ENCODE assay signal across 1 cellular context in the genomic region with DNA sequence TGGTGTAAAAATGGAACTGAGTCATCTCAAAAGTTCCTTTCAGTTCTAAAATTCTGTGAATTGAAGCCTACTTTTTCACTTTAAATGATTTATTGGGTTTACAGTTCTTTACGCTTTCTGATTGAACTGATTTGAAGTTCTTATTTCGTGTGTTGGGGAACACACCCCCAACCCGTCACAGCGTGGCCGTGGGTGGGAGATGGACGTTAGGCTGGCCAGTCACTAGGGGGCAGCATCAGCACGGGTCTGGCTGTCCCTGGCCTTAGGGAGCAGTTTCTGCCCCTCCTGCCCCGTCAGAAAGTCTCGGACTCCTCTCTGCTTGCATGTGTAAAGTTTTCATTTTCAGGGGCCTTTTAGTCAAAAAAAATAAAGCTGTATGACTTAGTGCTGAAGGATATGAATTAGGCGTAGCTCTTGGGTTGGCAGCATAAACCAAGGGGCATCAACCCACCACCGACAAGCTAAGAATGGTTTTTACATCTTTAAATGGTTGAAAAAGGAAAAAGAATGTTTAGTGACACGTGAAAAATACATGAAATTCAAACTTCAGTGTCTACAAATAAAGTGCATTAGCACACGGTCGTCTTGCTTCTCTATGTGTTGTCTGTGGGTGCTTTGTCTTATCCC.
A peak's percentile ranks its signal among the peaks of the same experiment; 100 is the strongest.
TF ChIP-seq lines count a peak whose summit lies in the region.

No MANE protein-coding gene starts in this region.

TF ChIP-seq in HepG2, 621 proteins besides CTCF, POLR2A, EP300 and RAD21 (continued from another document):
- TF ChIP-seq ZBTB33 (CRISPR knock-in tag; IDR thresholded peaks at IDR 0.05) (peak; percentile 95), TCF12 (IDR thresholded peaks at IDR 0.05) (no peak), TCF12 (CRISPR knock-in tag; IDR thresholded peaks at IDR 0.05) (no peak), ZKSCAN8 (CRISPR knock-in tag; IDR thresholded peaks at IDR 0.05; ENCODE audit: borderline replicate concordance) (no peak), AHDC1 (CRISPR knock-in tag; IDR thresholded peaks at IDR 0.05; ENCODE audit: borderline replicate concordance) (no peak), ZNF713 (CRISPR knock-in tag; IDR thresholded peaks at IDR 0.05) (no peak), NR3C1 (CRISPR knock-in tag; IDR thresholded peaks at IDR 0.05) (no peak), ZNF790 (CRISPR knock-in tag; IDR thresholded peaks at IDR 0.05; ENCODE audit: borderline replicate concordance) (no peak), SCMH1 (CRISPR knock-in tag; IDR thresholded peaks at IDR 0.05; ENCODE audit: borderline replicate concordance) (no peak), SMAD9 (CRISPR knock-in tag; IDR thresholded peaks at IDR 0.05) (no peak), ZNF615 (CRISPR knock-in tag; IDR thresholded peaks at IDR 0.05; ENCODE audit: borderline replicate concordance) (no peak), ZBTB7A (CRISPR knock-in tag; IDR thresholded peaks at IDR 0.05) (no peak), SETDB1 (CRISPR knock-in tag; IDR thresholded peaks at IDR 0.05; ENCODE audit: borderline replicate concordance) (no peak), KLF9 (CRISPR knock-in tag; IDR thresholded peaks at IDR 0.05; ENCODE audit: low read depth) (no peak), MED13 (CRISPR knock-in tag; IDR thresholded peaks at IDR 0.05) (no peak), ZMYM4 (CRISPR knock-in tag; IDR thresholded peaks at IDR 0.05) (0 out of 2 replicates have a peak, but pooled peaks have one; percentile 19), PCBP1 (IDR thresholded peaks at IDR 0.05; ENCODE audit: borderline replicate concordance, low read depth, low read length) (no peak), ERF (CRISPR knock-in tag; IDR thresholded peaks at IDR 0.05) (0 out of 2 replicates have a peak, but pooled peaks have one; percentile 24), ZNF616 (CRISPR knock-in tag; IDR thresholded peaks at IDR 0.05; ENCODE audit: low read depth) (no peak), RERE (CRISPR knock-in tag; IDR thresholded peaks at IDR 0.05; ENCODE audit: low read depth) (no peak), DPF2 (CRISPR knock-in tag; IDR thresholded peaks at IDR 0.05; ENCODE audit: borderline replicate concordance, low read depth) (no peak), ZFP36 (IDR thresholded peaks at IDR 0.05; ENCODE audit: borderline replicate concordance, low read depth, low read length, partially characterized antibody) (no peak)
- TF ChIP-seq, protein P1, sequence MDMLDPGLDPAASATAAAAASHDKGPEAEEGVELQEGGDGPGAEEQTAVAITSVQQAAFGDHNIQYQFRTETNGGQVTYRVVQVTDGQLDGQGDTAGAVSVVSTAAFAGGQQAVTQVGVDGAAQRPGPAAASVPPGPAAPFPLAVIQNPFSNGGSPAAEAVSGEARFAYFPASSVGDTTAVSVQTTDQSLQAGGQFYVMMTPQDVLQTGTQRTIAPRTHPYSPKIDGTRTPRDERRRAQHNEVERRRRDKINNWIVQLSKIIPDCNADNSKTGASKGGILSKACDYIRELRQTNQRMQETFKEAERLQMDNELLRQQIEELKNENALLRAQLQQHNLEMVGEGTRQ (IDR thresholded peaks at IDR 0.05; ENCODE audit: low read depth, low read length), result no peak
- TF ChIP-seq, protein P1 (CRISPR knock-in tag; IDR thresholded peaks at IDR 0.05; ENCODE audit: borderline replicate concordance), result no peak
- TF ChIP-seq, protein P2, sequence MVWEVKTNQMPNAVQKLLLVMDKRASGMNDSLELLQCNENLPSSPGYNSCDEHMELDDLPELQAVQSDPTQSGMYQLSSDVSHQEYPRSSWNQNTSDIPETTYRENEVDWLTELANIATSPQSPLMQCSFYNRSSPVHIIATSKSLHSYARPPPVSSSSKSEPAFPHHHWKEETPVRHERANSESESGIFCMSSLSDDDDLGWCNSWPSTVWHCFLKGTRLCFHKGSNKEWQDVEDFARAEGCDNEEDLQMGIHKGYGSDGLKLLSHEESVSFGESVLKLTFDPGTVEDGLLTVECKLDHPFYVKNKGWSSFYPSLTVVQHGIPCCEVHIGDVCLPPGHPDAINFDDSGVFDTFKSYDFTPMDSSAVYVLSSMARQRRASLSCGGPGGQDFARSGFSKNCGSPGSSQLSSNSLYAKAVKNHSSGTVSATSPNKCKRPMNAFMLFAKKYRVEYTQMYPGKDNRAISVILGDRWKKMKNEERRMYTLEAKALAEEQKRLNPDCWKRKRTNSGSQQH (CRISPR knock-in tag; IDR thresholded peaks at IDR 0.05; ENCODE audit: low read depth), result no peak
